ENCODE assay signal across 14 cellular contexts in the genomic region with DNA sequence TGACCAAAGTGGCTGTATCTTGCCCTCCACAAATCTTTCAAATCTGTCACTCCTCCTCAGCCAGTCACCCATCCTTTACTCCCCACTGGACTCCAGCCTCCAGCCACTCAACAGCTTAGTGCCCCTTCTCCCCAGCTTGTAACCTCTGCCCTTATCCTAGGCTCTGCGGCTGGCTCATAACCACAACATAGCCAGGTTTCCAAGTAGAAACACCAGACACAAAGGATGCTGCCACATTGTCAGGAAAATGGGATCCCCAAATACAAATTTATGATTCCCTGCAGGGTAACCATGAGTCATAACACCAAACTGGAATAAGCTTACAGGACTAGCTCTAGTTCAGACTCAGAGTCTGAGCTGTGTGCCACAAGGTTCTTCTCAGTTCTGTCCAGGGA. TPM values are rescaled to one million over a fixed set of nuclear protein-coding genes. Genes with fewer than 3 reads are reported as not detected.
DNase-seq lines count a peak whose midpoint lies in the region; ATAC-seq and TF ChIP-seq lines count a peak whose summit lies in the region.
"Had no signal": no experiment of that assay in that cellular context is flagged by ENCODE, and none has a peak within 500 bp of the region (broad histone marks: within the 10 kb centered on the region; RNA-seq: fewer than 3 reads in every experiment).

No MANE protein-coding gene starts in this region.

- TF ChIP-seq POLR2A in gastroesophageal sphincter (IDR thresholded peaks at IDR 0.05), result no peak

- H3K79me1 ChIP-seq in H9 (ENCODE audit: insufficient read depth, low read depth, low read length, poor library complexity, severe bottlenecking), result no peaks in the 10 kb centered on the region

- peaks cover 8 to 11% of the 10 kb centered on the region in 2 experiments for H3K4me1 Mint-ChIP-seq in H9
- H3K4me1 Mint-ChIP-seq in activated B cell treated with CpG ODN at 0.5 μM for 24 hours, result peaks cover 15% of the 10 kb centered on the region
- H3K4me1 Mint-ChIP-seq in type B pancreatic cell (ENCODE audit: unreplicated experiment), result peaks cover 10% of the 10 kb centered on the region

- no peak for ATAC-seq in activated B cell treated with CpG ODN at 0.5 μM for 24 hours (ENCODE audit: low read depth)
- no peak for ATAC-seq in gastroesophageal sphincter

- no peaks in the 10 kb centered on the region for H4K20me1 ChIP-seq in H9 (ENCODE audit: control insufficient read depth, insufficient read depth, insufficient read length)

- H3K4me3 Mint-ChIP-seq in H9 (no peak overlapping the region), activated B cell treated with CpG ODN at 0.5 μM for 24 hours (no peak overlapping the region), type B pancreatic cell (no peak overlapping the region)

- H4K5ac ChIP-seq in H9 (ENCODE audit: insufficient read length, low read depth, low read length), result no peak overlapping the region

- H3K18ac ChIP-seq in H9 (ENCODE audit: insufficient read length, low read depth, low read length), result no peak overlapping the region

- CTCF ChIA-PET in activated B cell treated with CpG ODN at 0.5 μM for 24 hours (lab: Charles Lee), result interaction anchor here (0.8 to 2.1 kb wide), 3 partner anchors 9 to 72 kb away, joined by 3 to 5 read pairs (median 4); no protein-coding TSS in a partner anchor

- no peak overlapping the region for H3K23ac ChIP-seq in H9 (ENCODE audit: insufficient read length, low read depth, low read length)

- TF ChIP-seq EP300 in gastroesophageal sphincter (IDR thresholded peaks at IDR 0.05), result no peak

- H3K4ac ChIP-seq in H9 (ENCODE audit: low read depth, low read length), result no peak overlapping the region

- H4K91ac ChIP-seq in H9 (ENCODE audit: insufficient read length, low read depth, low read length), result no peak overlapping the region

- H3K9me3 Mint-ChIP-seq in H9 (no peaks in the 10 kb centered on the region), activated B cell treated with CpG ODN at 0.5 μM for 24 hours (no peaks in the 10 kb centered on the region), type B pancreatic cell (no peaks in the 10 kb centered on the region)

- no peak overlapping the region for H2BK20ac ChIP-seq in H9 (ENCODE audit: low read depth, low read length, poor library complexity, severe bottlenecking)

- H3K36me3 Mint-ChIP-seq in H9 (ENCODE audit: insufficient read depth in 1 of 3, low read depth in 3 of 3) (no peaks in the 10 kb centered on the region; a peak in 1 of 7 replicates), activated B cell treated with CpG ODN at 0.5 μM for 24 hours (ENCODE audit: low read depth) (peaks cover 27% of the 10 kb centered on the region), type B pancreatic cell (no peaks in the 10 kb centered on the region)

- TF ChIP-seq CTCF in H9 (conservative IDR thresholded peaks at IDR 0.05) (no peak), activated B cell treated with CpG ODN at 0.5 μM for 24 hours (IDR thresholded peaks at IDR 0.05) (no peak), type B pancreatic cell (conservative IDR thresholded peaks at IDR 0.05) (no peak), GM13977 (IDR thresholded peaks at IDR 0.05; ENCODE audit: extremely low read depth, insufficient read depth, missing control alignments) (no peak), gastroesophageal sphincter (IDR thresholded peaks at IDR 0.05) (no peak)

- DNase-seq in H9, result no peak
- no peak for DNase-seq in activated B cell treated with CpG ODN at 0.5 μM for 24 hours
- peak; percentile 19 for DNase-seq in iris pigment epithelial cell (ENCODE audit: low read depth)
- no peak for DNase-seq in type B pancreatic cell (ENCODE audit: extremely low spot score, unreplicated experiment)
- no peak for DNase-seq in activated CD4-positive, alpha-beta T cell treated with anti-CD3 and anti-CD28 coated beads, Interleukin-2, amount 50 U/mL, for 1 hour
- no peak for DNase-seq in GM13977 (ENCODE audit: low spot score)
- DNase-seq: activated T-cell treated with anti-CD3 and anti-CD28 coated beads for 4 hours, brain microvascular endothelial cell, NCI-H1436, NCI-H524, sigmoid colon had no signal

- no peaks in the 10 kb centered on the region for H3K9me3 ChIP-seq in H9 (ENCODE audit: control insufficient read depth, low read depth, low read length)
- H3K9me3 ChIP-seq in gastroesophageal sphincter, result no peaks in the 10 kb centered on the region
- H3K9me3 ChIP-seq: sigmoid colon, SJSA1 had no signal

- no peak overlapping the region for H3T11ph ChIP-seq in H9 (ENCODE audit: low read length)

- peak overlapping the region; percentile 8 to 19 (median 9); a peak in 2 of 7 replicates for H3K27ac Mint-ChIP-seq in H9
- peak overlapping the region; percentile 76 for H3K27ac Mint-ChIP-seq in activated B cell treated with CpG ODN at 0.5 μM for 24 hours
- H3K27ac Mint-ChIP-seq in type B pancreatic cell, result peak overlapping the region; percentile 55

- no peak overlapping the region for H3K4me2 ChIP-seq in H9 (ENCODE audit: insufficient read depth, insufficient read length, low read length)

- H3K27me3 ChIP-seq in H9 (ENCODE audit: insufficient read depth, low read length) (no peaks in the 10 kb centered on the region), gastroesophageal sphincter (no peaks in the 10 kb centered on the region)
- H3K27me3 ChIP-seq: brain microvascular endothelial cell, sigmoid colon, SJSA1 had no signal

- no peak overlapping the region for H3K4me3 ChIP-seq in gastroesophageal sphincter
- H3K4me3 ChIP-seq: sigmoid colon, SJSA1 had no signal

- no peak overlapping the region for H4K8ac ChIP-seq in H9 (replicated peaks; ENCODE audit: insufficient read length, low read depth, low read length)

- H3K9ac ChIP-seq in H9 (ENCODE audit: extremely low read depth, insufficient read length, low read length), result no peak overlapping the region

- H2AFZ ChIP-seq in H9 (ENCODE audit: low read length), result no peak overlapping the region

- no peaks in the 10 kb centered on the region for H3K36me3 ChIP-seq in gastroesophageal sphincter
- H3K36me3 ChIP-seq: brain microvascular endothelial cell, sigmoid colon, SJSA1 had no signal

- H3K14ac ChIP-seq in H9 (ENCODE audit: insufficient read depth, low read length), result no peak overlapping the region

- H2BK5ac ChIP-seq in H9 (ENCODE audit: insufficient read length, low read length), result no peak overlapping the region

- H3K27ac ChIP-seq in H9 (ENCODE audit: insufficient read length, low read depth, low read length) (no peak overlapping the region), gastroesophageal sphincter (no peak overlapping the region)
- H3K27ac ChIP-seq: brain microvascular endothelial cell, sigmoid colon, SJSA1, VCaP had no signal

- no peak overlapping the region for H3K56ac ChIP-seq in H9 (ENCODE audit: insufficient read length, low read depth, low read length)

- no peak overlapping the region for H2BK15ac ChIP-seq in H9 (ENCODE audit: low read depth, low read length)

- POLR2A ChIA-PET in activated B cell treated with CpG ODN at 0.5 μM for 24 hours (lab: Charles Lee), result interaction anchor here (0.6 to 1.4 kb wide), 5 partner anchors 8 to 30 kb away, joined by 3 to 4 read pairs (median 3); a partner anchor contains a TSS

- no peak overlapping the region for H2BK120ac ChIP-seq in H9 (ENCODE audit: low read depth, low read length, poor library complexity, severe bottlenecking)

- in situ Hi-C loops in GM13977 (cut with MboI; ENCODE audit: low pct_unique_long_range_greater_than_20kb, low sequenced_read_pairs, unreplicated experiment), result no loop called here

- H3K79me2 ChIP-seq in H9 (ENCODE audit: insufficient read depth, low read length), result no peaks in the 10 kb centered on the region

- WGBS in H9 (ENCODE audit: extremely low coverage, insufficient read length, low lambda C conversion rate), result no CpG with 5 or more reads among the region's 1 CpG
- 0% methylated on average over 1 of the region's 1 CpG for WGBS in gastroesophageal sphincter (ENCODE audit: low coverage in 1 of 2), 2 donors

- intact Hi-C loops in activated B cell treated with CpG ODN at 0.5 μM for 24 hours (cut with micrococcal nuclease), result no loop called here

- H3K4me1 ChIP-seq in H9 (ENCODE audit: insufficient read depth, low read length), result no peaks in the 10 kb centered on the region
- H3K4me1 ChIP-seq in gastroesophageal sphincter, result no peaks in the 10 kb centered on the region
- H3K4me1 ChIP-seq: sigmoid colon, SJSA1 had no signal

- no peaks in the 10 kb centered on the region for H3K23me2 ChIP-seq in H9 (ENCODE audit: insufficient read length, low read depth, low read length, poor library complexity, severe bottlenecking)

- no peak overlapping the region for H2AK5ac ChIP-seq in H9 (ENCODE audit: insufficient read length, low read length)

- H3K27me3 Mint-ChIP-seq in H9 (ENCODE audit: low read depth), result no peaks in the 10 kb centered on the region
- H3K27me3 Mint-ChIP-seq in activated B cell treated with CpG ODN at 0.5 μM for 24 hours, result no peaks in the 10 kb centered on the region
- H3K27me3 Mint-ChIP-seq in type B pancreatic cell, result no peaks in the 10 kb centered on the region

- H2BK12ac ChIP-seq in H9 (ENCODE audit: insufficient read length, low read depth, low read length), result no peak overlapping the region

RNA-seq across cellular contexts. Expression of a gene that starts 15.1 kb away (rescaled TPM):
- 115 and 128 TPM in 2 replicates for total RNA-seq in H9 (2021)
- 174 and 190 TPM in 2 replicates for total RNA-seq in activated B cell treated with CpG ODN at 0.5 μM for 24 hours
- total RNA-seq in type B pancreatic cell (ENCODE audit: low replicate concordance), result 137 and 160 TPM in 2 replicates
- 10 to 100 TPM; 47.1 to 89.0 (median 72.7) TPM for total RNA-seq in gastroesophageal sphincter

RNA-seq across cellular contexts. Expression of a gene that starts 33.6 kb away (rescaled TPM):
- 2.5 and 3.1 TPM in 2 replicates for total RNA-seq in H9 (2021)
- 30.8 and 33.7 TPM in 2 replicates for total RNA-seq in activated B cell treated with CpG ODN at 0.5 μM for 24 hours
- 9.7 and 31.6 TPM in 2 replicates for total RNA-seq in type B pancreatic cell (ENCODE audit: low replicate concordance)
- total RNA-seq in gastroesophageal sphincter, result 10 to 100 TPM in 3 of 4 donors, 1 to 10 TPM in 1; 8.1 to 36.6 (median 23.4) TPM

RNA-seq across cellular contexts. Expression of a gene that starts 48.1 kb away (rescaled TPM):
- total RNA-seq in H9 (2021) (174 and 190 TPM in 2 replicates), activated B cell treated with CpG ODN at 0.5 μM for 24 hours (142 and 150 TPM in 2 replicates), type B pancreatic cell (ENCODE audit: low replicate concordance) (88.5 and 96.6 TPM in 2 replicates), gastroesophageal sphincter (10 to 100 TPM; 24.4 to 65.0 (median 35.0) TPM)

RNA-seq across cellular contexts. Expression of a gene that starts 54.8 kb away (rescaled TPM):
- total RNA-seq in H9 (2021) (56.5 and 60.3 TPM in 2 replicates), activated B cell treated with CpG ODN at 0.5 μM for 24 hours (3.4 and 4.1 TPM in 2 replicates), type B pancreatic cell (ENCODE audit: low replicate concordance) (115 and 137 TPM in 2 replicates), gastroesophageal sphincter (100 to 1,000 TPM; 114 to 127 (median 123) TPM)

Comparison
In these comparisons a context has a peak if more than half of its experiments do, and no peak if none do; other contexts are left out.
1. H3K27ac Mint-ChIP-seq: peak in every context shown above with its lines; median percentile 76 in activated B cell treated with CpG ODN at 0.5 μM for 24 hours; 55 in type B pancreatic cell; 9 in H9.